In genomic region chr7:70776627-70777101, GRCh38 we compare ENCODE assay signal across 1 cellular context.
TF ChIP-seq lines count a peak whose summit lies in the region.

No MANE protein-coding gene starts in this region.

TF ChIP-seq in GM12878, 131 proteins besides CTCF, POLR2A, EP300 and RAD21 (continued from another document):
- TF ChIP-seq SKIL (IDR thresholded peaks at IDR 0.05; ENCODE audit: low read depth, poor library complexity, severe bottlenecking) (peak; percentile 63), JUNB (IDR thresholded peaks at IDR 0.05) (0 out of 2 replicates have a peak, but pooled peaks have one; percentile 12), MTA2 (IDR thresholded peaks at IDR 0.05; ENCODE audit: low read depth) (peak; percentile 85), BMI1 (IDR thresholded peaks at IDR 0.05; ENCODE audit: borderline replicate concordance) (no peak), MYB (IDR thresholded peaks at IDR 0.05; ENCODE audit: borderline replicate concordance, low read depth, low read length) (no peak), PAX5 (IDR thresholded peaks at IDR 0.05; ENCODE audit: borderline replicate concordance, low read depth, low read length) (no peak), PAX8 (IDR thresholded peaks at IDR 0.05) (no peak), ESRRA (IDR thresholded peaks at IDR 0.05; ENCODE audit: low read length) (no peak), MLLT1 (IDR thresholded peaks at IDR 0.05) (no peak), MYC (IDR thresholded peaks at IDR 0.05; ENCODE audit: insufficient read depth, insufficient read length, insufficient replicate concordance, low read length, severe bottlenecking) (no peak), NR2C2 (IDR thresholded peaks at IDR 0.05; ENCODE audit: borderline replicate concordance, control insufficient read depth, insufficient read length, low read depth) (no peak), POLR2AphosphoS5 (IDR thresholded peaks at IDR 0.05; ENCODE audit: low read length) (no peak), ATF3 (IDR thresholded peaks at IDR 0.05; ENCODE audit: borderline replicate concordance, extremely low read depth, low read depth, low read length) (no peak), REST (IDR thresholded peaks at IDR 0.05; ENCODE audit: low read depth, low read length) (no peak), JUND (IDR thresholded peaks at IDR 0.05; ENCODE audit: low read depth, low read length) (no peak), MEF2A (IDR thresholded peaks at IDR 0.05; ENCODE audit: insufficient read depth, low read depth, low read length) (no peak), NR2F1 (conservative IDR thresholded peaks at IDR 0.05) (no peak), RELB (IDR thresholded peaks at IDR 0.05; ENCODE audit: low read depth) (peak; percentile 53; the same call in 1 of the 2 replicates)
